2 cellular contexts compared by ENCODE assay signal in genomic region chr6:20251525-20251924, GRCh38.
TF ChIP-seq lines count a peak whose summit lies in the region.

No MANE protein-coding gene starts in this region.

TF ChIP-seq in HCT116, 20 proteins besides CTCF, POLR2A, EP300 and RAD21 (continued from another document):
- no peak for TF ChIP-seq REST (IDR thresholded peaks at IDR 0.05; ENCODE audit: low read depth)
- no peak for TF ChIP-seq YY1 (IDR thresholded peaks at IDR 0.05; ENCODE audit: extremely low read depth, insufficient replicate concordance, low read depth, low read length)
- no peak for TF ChIP-seq MAX (IDR thresholded peaks at IDR 0.05)
- TF ChIP-seq CEBPB (IDR thresholded peaks at IDR 0.05; ENCODE audit: low read depth), result no peak
- no peak for TF ChIP-seq ELF1 (IDR thresholded peaks at IDR 0.05; ENCODE audit: borderline replicate concordance, low read depth)
- no peak for TF ChIP-seq JUND (IDR thresholded peaks at IDR 0.05)
- no peak for TF ChIP-seq EGR1 (IDR thresholded peaks at IDR 0.05; ENCODE audit: low read depth)
- TF ChIP-seq POLR2AphosphoS5 (IDR thresholded peaks at IDR 0.05; ENCODE audit: low read depth, low read length), result no peak
- TF ChIP-seq CBX3 (IDR thresholded peaks at IDR 0.05; ENCODE audit: low read depth), result no peak
- no peak for TF ChIP-seq ZBTB33 (IDR thresholded peaks at IDR 0.05; ENCODE audit: extremely low read depth, insufficient replicate concordance, low read length)
- no peak for TF ChIP-seq EZH2phosphoT487 (IDR thresholded peaks at IDR 0.05; ENCODE audit: borderline replicate concordance)

TF ChIP-seq in K562, 482 proteins besides CTCF, POLR2A, EP300 and RAD21 (continued from another document):
- TF ChIP-seq PKNOX1 (IDR thresholded peaks at IDR 0.05), result peak; percentile 50; the same call in 1 of the 2 replicates
